Comparison of ENCODE assay signal across 8 cellular contexts in genomic region chr4:25159837-25160713, GRCh38. TPM values are rescaled to one million over a fixed set of nuclear protein-coding genes. Genes with fewer than 3 reads are reported as not detected.
DNase-seq lines count a peak whose midpoint lies in the region; ATAC-seq and TF ChIP-seq lines count a peak whose summit lies in the region.

Gene SEPSECS, minus strand, starts transcription at chr4:25160449. Its CDS starts 80 bp downstream, at chr4:25160369.

- POLR2A ChIA-PET in activated CD4-positive, alpha-beta memory T cell treated with anti-CD3 and anti-CD28 coated beads for 36 hours (lab: Charles Lee) = interaction anchor here (0.9 to 4.8 kb wide), 5 partner anchors 74 to 576 kb away, joined by 3 to 56 read pairs (median 8); partner anchors contain the start of genes ANAPC4, DHX15, PI4K2B and ZCCHC4

- H3K9me3 ChIP-seq in right lobe of liver = no peaks in the 10 kb centered on the region

- H3K27ac Mint-ChIP-seq in activated CD4-positive, alpha-beta memory T cell treated with anti-CD3 and anti-CD28 coated beads for 36 hours = peak within 1 kb of the TSS; percentile 99

- DNase-seq in CD1c-positive myeloid dendritic cell (ENCODE audit: extremely low spot score) (peak; percentile 99), NCI-H82 treated with DMSO at 0.1 percent for 48 hours (lab: John Stamatoyannopoulos, UW; ENCODE audit: unreplicated experiment) (peak; percentile 78), dorsolateral prefrontal cortex (peak; percentile 89 to 96 (median 94)), right lobe of liver (peak; percentile 98 to 99 (median 98))
- peak; percentile 96 for DNase-seq in activated CD4-positive, alpha-beta memory T cell treated with anti-CD3 and anti-CD28 coated beads for 36 hours
- peak; percentile 88 to 91 for DNase-seq in stimulated activated CD4-positive, alpha-beta T cell treated with anti-CD3 and anti-CD28 coated beads, Interleukin-4, amount 100 ng/mL, for 4 hours

- peak; percentile 82 for ATAC-seq in GM19438 (IDR thresholded peaks at IDR 0.05; ENCODE audit: low read depth, unreplicated experiment)
- ATAC-seq in HG03575 (IDR thresholded peaks at IDR 0.05; ENCODE audit: extremely low read depth, insufficient number of reproducible peaks, low FRiP score, unreplicated experiment) = peak; percentile 81
- peak; percentile 89 to 94 (median 90) for ATAC-seq in right lobe of liver

- peaks cover 39% of the 10 kb centered on the region for H3K4me1 Mint-ChIP-seq in activated CD4-positive, alpha-beta memory T cell treated with anti-CD3 and anti-CD28 coated beads for 36 hours (ENCODE audit: low read depth)

- peaks cover 14% of the 10 kb centered on the region for H3K36me3 Mint-ChIP-seq in activated CD4-positive, alpha-beta memory T cell treated with anti-CD3 and anti-CD28 coated beads for 36 hours

- peaks cover 0 to 15% (median 3%) of the 10 kb centered on the region in 4 donors for H3K4me1 ChIP-seq in right lobe of liver

- peak within 1 kb of the TSS; percentile 90 for H3K4me3 Mint-ChIP-seq in activated CD4-positive, alpha-beta memory T cell treated with anti-CD3 and anti-CD28 coated beads for 36 hours

- 0% methylated on average over 42 of the region's 66 CpGs for WGBS in right lobe of liver (ENCODE audit: insufficient coverage, low coverage, low lambda C conversion rate, missing lambda C conversion rate)

- no peaks in the 10 kb centered on the region for H3K27me3 ChIP-seq in dorsolateral prefrontal cortex
- no peaks in the 10 kb centered on the region for H3K27me3 ChIP-seq in right lobe of liver

- no peaks in the 10 kb centered on the region for H3K36me3 ChIP-seq in right lobe of liver

- intact Hi-C loops in activated CD4-positive, alpha-beta memory T cell treated with anti-CD3 and anti-CD28 coated beads for 36 hours (cut with micrococcal nuclease) = loop anchor here (1.0 to 2.0 kb wide), 7 partner anchors 19 to 576 kb away; partner anchors contain the start of genes ANAPC4, DHX15, PI4K2B and ZCCHC4
- intact Hi-C loops in dorsolateral prefrontal cortex (cut with DNase I) = loop anchor here (1.0 to 2.0 kb wide), 2 partner anchors 75 to 152 kb away; partner anchors contain the start of genes PI4K2B (in 2 of the 2) and ZCCHC4 (in 1 of the 2)
- intact Hi-C loops in right lobe of liver (cut with DNase I) = no loop called here

- H3K27ac ChIP-seq in dorsolateral prefrontal cortex (peak within 1 kb of the TSS; percentile 76 to 98 (median 93)), right lobe of liver (peak within 1 kb of the TSS; percentile 97 to 99 (median 98))

- TF ChIP-seq CTCF in dorsolateral prefrontal cortex (IDR thresholded peaks at IDR 0.05 in 54 of 56, conservative IDR thresholded peaks at IDR 0.05 in 2 of 56; ENCODE audit: low read depth in 1 of 56, partially characterized antibody in 56 of 56) (peak in 41 of 56 donors; percentile 7 to 61 (median 35)), right lobe of liver (IDR thresholded peaks at IDR 0.05) (no peak)

- CTCF ChIA-PET in activated CD4-positive, alpha-beta memory T cell treated with anti-CD3 and anti-CD28 coated beads for 36 hours (lab: Charles Lee) = interaction anchor here (0.6 to 4.9 kb wide), 7 partner anchors 15 to 208 kb away, joined by 3 to 49 read pairs (median 13); partner anchors contain the start of genes PI4K2B and ZCCHC4

- peak; percentile 90 for TF ChIP-seq POLR2A in right lobe of liver (IDR thresholded peaks at IDR 0.05)

- no peaks in the 10 kb centered on the region for H3K9me3 Mint-ChIP-seq in activated CD4-positive, alpha-beta memory T cell treated with anti-CD3 and anti-CD28 coated beads for 36 hours

- H3K4me3 ChIP-seq in dorsolateral prefrontal cortex = peak within 1 kb of the TSS; percentile 73 to 99 (median 94)
- peak within 1 kb of the TSS; percentile 86 to 91 (median 90) for H3K4me3 ChIP-seq in right lobe of liver

- peaks cover 1% of the 10 kb centered on the region for H3K27me3 Mint-ChIP-seq in activated CD4-positive, alpha-beta memory T cell treated with anti-CD3 and anti-CD28 coated beads for 36 hours

RNA-seq across cellular contexts. Expression of gene SEPSECS, which starts in this region (rescaled TPM):
- total RNA-seq in activated CD4-positive, alpha-beta memory T cell treated with anti-CD3 and anti-CD28 coated beads for 36 hours = 10 to 100 TPM; 12.8 to 13.3 TPM
- total RNA-seq in dorsolateral prefrontal cortex (10 to 100 TPM in 23 of 120 experiments, 1 to 10 TPM in 97; 3.9 to 15.5 (median 8.4) TPM), right lobe of liver (10 to 100 TPM; 17.0 to 26.6 (median 22.7) TPM)

Comparison
In these comparisons a context has a peak if more than half of its experiments do, and no peak if none do; other contexts are left out.
1. Peak in every context shown above with its lines: DNase-seq, ATAC-seq, H3K4me3 ChIP-seq and H3K27ac ChIP-seq.
2. CTCF ChIP-seq: peak in dorsolateral prefrontal cortex (41 of 56); none in right lobe of liver (0 of 4).
3. intact Hi-C loops: an anchor here in activated CD4-positive, alpha-beta memory T cell treated with anti-CD3 and anti-CD28 coated beads for 36 hours (1.0 to 2.0 kb wide) and dorsolateral prefrontal cortex (1.0 to 2.0 kb wide); none called in right lobe of liver.